In the genomic region with DNA sequence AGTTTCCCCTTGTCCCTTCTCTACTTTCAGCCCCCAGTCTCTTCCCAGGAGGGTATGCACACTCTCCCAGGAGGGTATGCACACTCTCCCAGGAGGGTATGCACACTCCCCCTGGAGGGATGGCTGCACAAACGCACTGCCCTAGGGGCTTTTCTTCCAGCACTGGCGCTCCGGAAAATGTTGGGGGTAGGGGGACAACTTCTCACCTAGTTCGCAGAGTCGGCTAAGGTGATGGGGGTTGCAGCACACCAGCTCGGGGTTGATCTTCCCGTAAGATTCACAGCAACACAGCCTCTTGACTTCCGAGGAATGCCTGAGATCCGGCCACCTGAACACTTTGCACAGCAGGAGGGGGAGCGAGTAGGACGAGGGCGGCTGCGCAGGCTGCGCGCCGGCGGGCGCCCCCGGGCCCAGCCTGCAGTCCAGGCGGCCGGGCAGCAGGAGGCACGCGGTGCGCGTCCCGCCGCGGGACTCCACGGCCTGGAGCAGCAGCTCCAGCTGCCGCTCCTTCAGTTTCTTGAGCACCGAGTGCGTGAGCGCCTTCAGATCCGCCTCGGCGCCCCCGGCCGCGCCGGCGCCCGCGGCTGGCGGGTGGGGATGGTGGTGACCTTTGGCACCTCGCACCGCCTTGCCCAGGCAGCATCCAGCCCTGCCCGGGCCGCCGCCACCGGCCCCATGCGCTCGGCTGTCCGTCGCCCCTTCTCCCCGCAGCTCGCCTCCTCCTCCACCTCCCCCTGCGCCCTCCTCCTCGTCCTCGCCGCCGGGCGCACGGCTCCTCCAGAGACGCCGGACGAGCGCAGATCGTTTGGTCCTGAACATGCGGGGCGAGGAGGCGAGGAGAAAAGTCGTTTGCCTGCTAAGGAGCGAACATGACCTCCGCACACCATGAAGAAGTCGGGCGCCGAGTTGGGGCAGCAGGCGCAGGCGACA, we compare ENCODE assay signal across 7 cellular contexts. TPM values are rescaled to one million over a fixed set of nuclear protein-coding genes. Genes with fewer than 3 reads are reported as not detected.
DNase-seq lines count a peak whose midpoint lies in the region; ATAC-seq and TF ChIP-seq lines count a peak whose summit lies in the region.

No MANE protein-coding gene starts in this region.

- H3K27ac ChIP-seq in esophagus squamous epithelium, result peak overlapping the region; percentile 96 to 100 (median 98)

- no peaks in the 10 kb centered on the region for H3K9me3 Mint-ChIP-seq in activated CD4-positive, alpha-beta memory T cell treated with anti-CD3 and anti-CD28 coated beads, Interleukin-2, amount 10 ng/mL, durations not matched to agents 7 days and 5 days
- H3K9me3 Mint-ChIP-seq in neural crest cell, result no peaks in the 10 kb centered on the region

- H3K4me3 Mint-ChIP-seq in activated CD4-positive, alpha-beta memory T cell treated with anti-CD3 and anti-CD28 coated beads, Interleukin-2, amount 10 ng/mL, durations not matched to agents 7 days and 5 days, result peak overlapping the region; percentile 99
- peak overlapping the region; percentile 96 for H3K4me3 Mint-ChIP-seq in neural crest cell

- H3K4me3 ChIP-seq in LNCaP clone FGC (ENCODE audit: low read depth, low read length) (peak overlapping the region; percentile 59), esophagus squamous epithelium (peak overlapping the region; percentile 74 to 92 (median 88))

- WGBS in esophagus squamous epithelium, 2 donors, result 0% methylated on average over 11 of the region's 79 CpGs; no CpG with 5 or more reads in 1 of the 2 donors

- no peaks in the 10 kb centered on the region for H3K9me3 ChIP-seq in esophagus squamous epithelium

- CTCF ChIA-PET in activated CD4-positive, alpha-beta memory T cell treated with anti-CD3 and anti-CD28 coated beads, Interleukin-2, amount 10 ng/mL, durations not matched to agents 7 days and 5 days (lab: Charles Lee), result no interaction called here

- POLR2A ChIA-PET in activated CD4-positive, alpha-beta memory T cell treated with anti-CD3 and anti-CD28 coated beads, Interleukin-2, amount 10 ng/mL, durations not matched to agents 7 days and 5 days (lab: Charles Lee), result interaction anchor here (1.5 to 1.9 kb wide), 4 partner anchors 8 to 117 kb away, joined by 3 to 8 read pairs (median 8); no protein-coding TSS in a partner anchor

- H3K27me3 Mint-ChIP-seq in activated CD4-positive, alpha-beta memory T cell treated with anti-CD3 and anti-CD28 coated beads, Interleukin-2, amount 10 ng/mL, durations not matched to agents 7 days and 5 days, result no peaks in the 10 kb centered on the region
- H3K27me3 Mint-ChIP-seq in neural crest cell (ENCODE audit: low read depth), result peaks cover 60% of the 10 kb centered on the region

- peak; percentile 20 for DNase-seq in GF-D8 (lab: John Stamatoyannopoulos, UW)
- peak; percentile 35 for DNase-seq in LNCaP clone FGC (ENCODE audit: low read depth)
- DNase-seq in activated CD4-positive, alpha-beta memory T cell treated with anti-CD3 and anti-CD28 coated beads, Interleukin-2, amount 10 ng/mL, durations not matched to agents 7 days and 5 days, result peak; percentile 44
- no peak for DNase-seq in esophagus squamous epithelium (lab: John Stamatoyannopoulos, UW)
- peak; percentile 29 for DNase-seq in neural crest cell (ENCODE audit: low read depth, low spot score)
- DNase-seq in mesenteric fat pad (ENCODE audit: low spot score), result no peak

- H3K4me1 ChIP-seq in esophagus squamous epithelium, result peaks cover 25 to 82% (median 34%) of the 10 kb centered on the region in 3 donors

- peaks cover 0 to 10% (median 0%) of the 10 kb centered on the region in 3 donors for H3K36me3 ChIP-seq in esophagus squamous epithelium

- ATAC-seq in HG03175 (IDR thresholded peaks at IDR 0.05; ENCODE audit: unreplicated experiment), result no peak

- intact Hi-C loops in esophagus squamous epithelium (cut with DNase I), result no loop called here

- H3K27ac Mint-ChIP-seq in activated CD4-positive, alpha-beta memory T cell treated with anti-CD3 and anti-CD28 coated beads, Interleukin-2, amount 10 ng/mL, durations not matched to agents 7 days and 5 days, result peak overlapping the region; percentile 84
- no peak overlapping the region for H3K27ac Mint-ChIP-seq in neural crest cell (ENCODE audit: unreplicated experiment)

- TF ChIP-seq CTCF in LNCaP clone FGC (IDR thresholded peaks at IDR 0.05; ENCODE audit: control insufficient read depth, extremely low read depth, insufficient read depth) (peak; percentile 31; the same call in 1 of the 2 replicates), esophagus squamous epithelium (IDR thresholded peaks at IDR 0.05) (peak in 4 of 6 experiments; percentile 6 to 42 (median 25)), neural crest cell (conservative IDR thresholded peaks at IDR 0.05) (peak; percentile 28)

- peaks cover 47% of the 10 kb centered on the region for H3K36me3 Mint-ChIP-seq in activated CD4-positive, alpha-beta memory T cell treated with anti-CD3 and anti-CD28 coated beads, Interleukin-2, amount 10 ng/mL, durations not matched to agents 7 days and 5 days (ENCODE audit: low read depth)
- no peaks in the 10 kb centered on the region for H3K36me3 Mint-ChIP-seq in neural crest cell (ENCODE audit: low read depth)

- peak in 1 of 4 donors; percentile 32 for TF ChIP-seq POLR2A in esophagus squamous epithelium (IDR thresholded peaks at IDR 0.05)

- no peaks in the 10 kb centered on the region for H3K27me3 ChIP-seq in esophagus squamous epithelium

- peaks cover 47% of the 10 kb centered on the region for H3K4me1 Mint-ChIP-seq in activated CD4-positive, alpha-beta memory T cell treated with anti-CD3 and anti-CD28 coated beads, Interleukin-2, amount 10 ng/mL, durations not matched to agents 7 days and 5 days
- peaks cover 45% of the 10 kb centered on the region for H3K4me1 Mint-ChIP-seq in neural crest cell

RNA-seq across cellular contexts. Expression of a gene that starts 0.9 kb away (rescaled TPM):
- 10 to 100 TPM; 30.0 to 31.0 TPM for total RNA-seq in activated CD4-positive, alpha-beta memory T cell treated with anti-CD3 and anti-CD28 coated beads, Interleukin-2, amount 10 ng/mL, durations not matched to agents 7 days and 5 days
- total RNA-seq in esophagus squamous epithelium (10 to 100 TPM in 2 of 4 donors, 1 to 10 TPM in 2; 4.2 to 26.5 (median 9.0) TPM), neural crest cell (1.8 and 2.0 TPM in 2 replicates), mesenteric fat pad (56.2 TPM)

Comparison
In these comparisons a context has a peak if more than half of its experiments do, and no peak if none do; other contexts are left out.
1. DNase-seq: peak in GF-D8 (single experiment), LNCaP clone FGC (single experiment), activated CD4-positive, alpha-beta memory T cell treated with anti-CD3 and anti-CD28 coated beads, Interleukin-2, amount 10 ng/mL, durations not matched to agents 7 days and 5 days (single experiment) and neural crest cell (single experiment); none in esophagus squamous epithelium (single experiment) and mesenteric fat pad (single experiment).
2. Peak in every context shown above with its lines, with median percentiles within 50 percentile points of each other: CTCF ChIP-seq.